9 cellular contexts compared by ENCODE assay signal in genomic region chr9:89635007-89635742, GRCh38. TPM values are rescaled to one million over a fixed set of nuclear protein-coding genes. Genes with fewer than 3 reads are reported as not detected.
DNase-seq lines count a peak whose midpoint lies in the region; ATAC-seq and TF ChIP-seq lines count a peak whose summit lies in the region.
"Had no signal": no experiment of that assay in that cellular context is flagged by ENCODE, and none has a peak within 500 bp of the region (broad histone marks: within the 10 kb centered on the region; RNA-seq: fewer than 3 reads in every experiment).

No MANE protein-coding gene starts in this region.

- H3K4me1 ChIP-seq in esophagus muscularis mucosa (peaks cover 39 to 68% (median 59%) of the 10 kb centered on the region in 4 donors), smooth muscle cell (ENCODE audit: low read depth) (no peaks in the 10 kb centered on the region)

- H3K79me2 ChIP-seq in smooth muscle cell (ENCODE audit: low read depth): no peaks in the 10 kb centered on the region

- H3K27ac ChIP-seq in esophagus muscularis mucosa (replicated peaks in 1 of 4): peak overlapping the region; percentile 48 to 72 (median 62)
- H3K27ac ChIP-seq in smooth muscle cell (ENCODE audit: low read depth): peak overlapping the region; percentile 63

- H3K4me2 ChIP-seq in smooth muscle cell: peak overlapping the region; percentile 42

- H3K36me3 ChIP-seq in esophagus muscularis mucosa (no peaks in the 10 kb centered on the region), smooth muscle cell (ENCODE audit: low read depth) (no peaks in the 10 kb centered on the region), H7 (replicated peaks; ENCODE audit: control insufficient read depth, insufficient read depth, low read length) (no peaks in the 10 kb centered on the region)

- ATAC-seq in GM21737 (IDR thresholded peaks at IDR 0.05; ENCODE audit: unreplicated experiment) (no peak), GM18505 (IDR thresholded peaks at IDR 0.05; ENCODE audit: unreplicated experiment) (no peak)

- peaks cover 18% of the 10 kb centered on the region for H3F3A ChIP-seq in smooth muscle cell (ENCODE audit: low read depth)

- TF ChIP-seq CTCF in esophagus muscularis mucosa (IDR thresholded peaks at IDR 0.05) (no peak), smooth muscle cell (IDR thresholded peaks at IDR 0.05; ENCODE audit: borderline replicate concordance, insufficient read depth, poor library complexity, severe bottlenecking) (no peak)

- 60% methylated on average over 6 of the region's 7 CpGs for WGBS in esophagus muscularis mucosa
- 33% methylated on average over 7 of the region's 7 CpGs for WGBS in smooth muscle cell (ENCODE audit: low lambda C conversion rate)

- TF ChIP-seq POLR2A in esophagus muscularis mucosa (IDR thresholded peaks at IDR 0.05; ENCODE audit: low read depth) (no peak), GM18505 (IDR thresholded peaks at IDR 0.05; ENCODE audit: borderline replicate concordance, extremely low read depth, insufficient read depth, insufficient read length) (no peak)

- H2AFZ ChIP-seq in smooth muscle cell (ENCODE audit: low read depth): no peak overlapping the region

- H3K9me3 ChIP-seq in esophagus muscularis mucosa: no peaks in the 10 kb centered on the region
- H3K9me3 ChIP-seq in smooth muscle cell (replicated peaks; ENCODE audit: low read depth): no peaks in the 10 kb centered on the region

- H3K4me3 ChIP-seq in esophagus muscularis mucosa: no peak overlapping the region
- H3K4me3 ChIP-seq in smooth muscle cell: no peak overlapping the region
- no peak overlapping the region for H3K4me3 ChIP-seq in H7 (ENCODE audit: insufficient read depth, low read depth, low read length)

- H3K9ac ChIP-seq in smooth muscle cell (ENCODE audit: low read depth): no peak overlapping the region

- H3K27me3 ChIP-seq in esophagus muscularis mucosa: no peaks in the 10 kb centered on the region
- no peaks in the 10 kb centered on the region for H3K27me3 ChIP-seq in smooth muscle cell (ENCODE audit: low read depth)
- no peaks in the 10 kb centered on the region for H3K27me3 ChIP-seq in H7 (ENCODE audit: control insufficient read depth, insufficient read depth, low read length)

- H4K20me1 ChIP-seq in smooth muscle cell (ENCODE audit: low read depth): no peaks in the 10 kb centered on the region

- intact Hi-C loops in esophagus muscularis mucosa (cut with DNase I): no loop called here

- no peak for TF ChIP-seq EP300 in esophagus muscularis mucosa (IDR thresholded peaks at IDR 0.05)

- peak; percentile 48 for DNase-seq in HS-5 (ENCODE audit: low read depth)
- DNase-seq in NCI-H69 (lab: John Stamatoyannopoulos, UW): peak; percentile 87
- no peak for DNase-seq in esophagus muscularis mucosa (ENCODE audit: extremely low spot score)
- DNase-seq in smooth muscle cell (lab: John Stamatoyannopoulos, UW; ENCODE audit: unreplicated experiment): no peak
- no peak for DNase-seq in H7
- DNase-seq: endodermal cell, Right ventricle myocardium superior had no signal

RNA-seq across cellular contexts. Expression of gene GADD45G, which starts 30.4 kb away (rescaled TPM):
- total RNA-seq in esophagus muscularis mucosa (100 to 1,000 TPM in 2 of 4 donors, 10 to 100 TPM in 2; 44.0 to 136 (median 103) TPM), smooth muscle cell (1.5 and 6.9 TPM in 2 replicates)
- 10.7 and 11.3 TPM in 2 replicates for polyA plus RNA-seq in smooth muscle cell
- total RNA-seq in H7 (2014; rRNA removed; shearing (Covaris generic)): 3.7 and 7.5 TPM in 2 replicates

Comparison
In these comparisons a context has a peak if more than half of its experiments do, and no peak if none do; other contexts are left out.
1. DNase-seq: peak in HS-5 (single experiment) and NCI-H69 (single experiment); none in esophagus muscularis mucosa (single experiment), smooth muscle cell (single experiment) and H7 (single experiment).